9 cellular contexts compared by ENCODE assay signal in genomic region chrX:30659421-30659820, GRCh38. TPM values are rescaled to one million over a fixed set of nuclear protein-coding genes. Genes with fewer than 3 reads are reported as not detected.
A peak's percentile ranks its signal among the peaks of the same experiment; 100 is the strongest.
DNase-seq lines count a peak whose midpoint lies in the region; ATAC-seq and TF ChIP-seq lines count a peak whose summit lies in the region.
"Had no signal": no experiment of that assay in that cellular context is flagged by ENCODE, and none has a peak within 500 bp of the region (broad histone marks: within the 10 kb centered on the region; RNA-seq: fewer than 3 reads in every experiment).

No MANE protein-coding gene starts in this region.

- intact Hi-C loops in mucosa of descending colon (cut with DNase I, micrococcal nuclease), result no loop called here

- TF ChIP-seq CTCF in astrocyte of the cerebellum (IDR thresholded peaks at IDR 0.05; ENCODE audit: low read depth, low read length, missing control alignments) (no peak), mucosa of descending colon (IDR thresholded peaks at IDR 0.05) (no peak)

- H3K9me3 ChIP-seq in mucosa of descending colon, result no peaks in the 10 kb centered on the region

- peak; percentile 93 for ATAC-seq in mucosa of descending colon
- ATAC-seq in GM19467 (IDR thresholded peaks at IDR 0.05; ENCODE audit: unreplicated experiment), result no peak
- ATAC-seq in HG02970 (IDR thresholded peaks at IDR 0.05; ENCODE audit: low FRiP score, unreplicated experiment), result no peak

- no peaks in the 10 kb centered on the region for H3K36me3 ChIP-seq in mucosa of descending colon (ENCODE audit: low read depth)

- in situ Hi-C loops in astrocyte of the cerebellum (cut with HindIII; ENCODE audit: low sequenced_read_pairs), result no loop called here

- no peaks in the 10 kb centered on the region for H3K4me1 ChIP-seq in mucosa of descending colon (ENCODE audit: low read depth)

- H3K4me3 ChIP-seq in astrocyte of the cerebellum (ENCODE audit: low read depth, low read length) (no peak overlapping the region), mucosa of descending colon (no peak overlapping the region)

- DNase-seq in EH (ENCODE audit: low read depth) (peak; percentile 91), Kasumi-1 (lab: John Stamatoyannopoulos, UW) (peak; percentile 7 to 27), astrocyte of the cerebellum (ENCODE audit: low read depth) (peak; percentile 6), mucosa of descending colon (no peak), DMS 273 (lab: John Stamatoyannopoulos, UW; ENCODE audit: unreplicated experiment) (no peak)
- DNase-seq in stimulated activated CD4-positive, alpha-beta T cell treated with anti-CD3 and anti-CD28 coated beads, Interleukin-4, amount 100 ng/mL, for 1 hour, result no peak
- DNase-seq: NK-92 treated with Interleukin-12 subunit alpha and Interleukin-12 subunit beta, amount 100 ng/mL, for 24 hours had no signal

RNA-seq across cellular contexts. Expression of gene GK, which starts 6.2 kb away (rescaled TPM):
- total RNA-seq in mucosa of descending colon, result 10 to 100 TPM; 25.3 to 53.5 (median 32.2) TPM

Comparison
In these comparisons a context has a peak if more than half of its experiments do, and no peak if none do; other contexts are left out.
1. DNase-seq: peak in EH (single experiment), Kasumi-1 (2 of 2) and astrocyte of the cerebellum (single experiment); none in mucosa of descending colon (0 of 3), stimulated activated CD4-positive, alpha-beta T cell treated with anti-CD3 and anti-CD28 coated beads, Interleukin-4, amount 100 ng/mL, for 1 hour (single experiment) and DMS 273 (single experiment).